Comparison of ENCODE assay signal across 1 cellular context in genomic region chrX:20181563-20182329, GRCh38.
TF ChIP-seq lines count a peak whose summit lies in the region.

No MANE protein-coding gene starts in this region.

TF ChIP-seq in GM23338, 12 proteins besides CTCF, POLR2A, EP300 and RAD21 (continued from another document):
- TF ChIP-seq ZNF462 (CRISPR knock-in tag; IDR thresholded peaks at IDR 0.05) (no peak), ZNF114 (CRISPR knock-in tag; IDR thresholded peaks at IDR 0.05) (no peak)
TF ChIP-seq in GM23338: peak in this region for 0.
